ENCODE assay signal across 2 cellular contexts in genomic region chr2:182827182-182827879, GRCh38.
A peak's percentile ranks its signal among the peaks of the same experiment; 100 is the strongest.
TF ChIP-seq lines count a peak whose summit lies in the region.

No MANE protein-coding gene starts in this region.

TF ChIP-seq in GM23338, 12 proteins besides CTCF, POLR2A, EP300 and RAD21:
- no peak for TF ChIP-seq NANOG (IDR thresholded peaks at IDR 0.05; ENCODE audit: borderline replicate concordance)
- TF ChIP-seq ZNF462 (CRISPR knock-in tag; IDR thresholded peaks at IDR 0.05), result no peak
- TF ChIP-seq ETS1 (IDR thresholded peaks at IDR 0.05), result no peak
- TF ChIP-seq ZNF331 (CRISPR knock-in tag; IDR thresholded peaks at IDR 0.05; ENCODE audit: low read depth), result no peak
- no peak for TF ChIP-seq EZH2 (IDR thresholded peaks at IDR 0.05; ENCODE audit: low read depth, unreplicated experiment)
- no peak for TF ChIP-seq ZNF114 (CRISPR knock-in tag; IDR thresholded peaks at IDR 0.05)
- no peak for TF ChIP-seq EZH2phosphoT487 (IDR thresholded peaks at IDR 0.05; ENCODE audit: unreplicated experiment)
- TF ChIP-seq REST (IDR thresholded peaks at IDR 0.05; ENCODE audit: unreplicated experiment), result no peak
- TF ChIP-seq POLR2AphosphoS5 (IDR thresholded peaks at IDR 0.05; ENCODE audit: low read depth), result no peak
- TF ChIP-seq STAT1 (IDR thresholded peaks at IDR 0.05; ENCODE audit: unreplicated experiment), result no peak
- TF ChIP-seq CREB1 (CRISPR knock-in tag; IDR thresholded peaks at IDR 0.05; ENCODE audit: low read depth), result no peak
- TF ChIP-seq JUNB (IDR thresholded peaks at IDR 0.05; ENCODE audit: unreplicated experiment), result no peak

TF ChIP-seq in K562, 482 proteins besides CTCF, POLR2A, EP300 and RAD21:
- TF ChIP-seq ZBTB40 (IDR thresholded peaks at IDR 0.05) (peak; percentile 92), ZBTB40 (CRISPR knock-in tag; IDR thresholded peaks at IDR 0.05) (peak; percentile 76), ZNF133 (CRISPR knock-in tag; IDR thresholded peaks at IDR 0.05) (no peak), DNMT1 (IDR thresholded peaks at IDR 0.05) (no peak)
